In the genomic region with DNA sequence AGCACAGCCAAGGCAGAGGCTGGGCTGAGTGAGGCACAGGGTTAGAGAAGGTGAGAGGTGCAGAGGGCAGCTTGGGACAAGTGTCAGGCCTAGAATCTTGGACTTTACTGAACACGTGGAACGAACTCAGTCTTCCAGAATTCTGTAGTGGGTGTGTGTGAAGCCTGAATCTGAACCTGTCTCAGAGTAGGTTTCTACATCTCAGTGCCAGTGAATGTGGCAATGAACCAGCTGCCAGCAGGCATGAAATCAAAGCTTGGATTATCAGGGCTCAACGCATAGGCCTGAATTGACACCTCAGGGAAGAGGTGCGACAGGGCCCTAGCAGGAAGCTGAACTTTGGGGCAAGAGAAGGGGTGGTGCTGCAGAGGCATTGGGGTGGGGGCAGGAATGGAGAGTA, we compare ENCODE assay signal across 27 cellular contexts.
DNase-seq lines count a peak whose midpoint lies in the region; ATAC-seq and TF ChIP-seq lines count a peak whose summit lies in the region.
"Had no signal": no experiment of that assay in that cellular context is flagged by ENCODE, and none has a peak within 500 bp of the region (broad histone marks: within the 10 kb centered on the region; RNA-seq: fewer than 3 reads in every experiment).

No MANE protein-coding gene starts in this region.

- no peaks in the 10 kb centered on the region for H3K9me3 ChIP-seq in right atrium auricular region
- H3K9me3 ChIP-seq in sigmoid colon: no peaks in the 10 kb centered on the region
- no peaks in the 10 kb centered on the region for H3K9me3 ChIP-seq in T-helper 17 cell (ENCODE audit: control insufficient read depth, low read length, poor library complexity, severe bottlenecking)
- H3K9me3 ChIP-seq: colonic mucosa, SK-N-SH, spleen, thyroid gland had no signal

- in situ Hi-C loops in G401 (cut with HindIII; ENCODE audit: low sequenced_read_pairs): no loop called here

- H3K27ac ChIP-seq in right atrium auricular region (peak overlapping the region; percentile 86 to 97), sigmoid colon (peak overlapping the region; percentile 67 to 95 (median 85))
- H3K27ac ChIP-seq: colonic mucosa, GM23248, spleen, thyroid gland had no signal

- TF ChIP-seq EP300 in sigmoid colon (IDR thresholded peaks at IDR 0.05): no peak

- 94 to 96% methylated on average over 4 of the region's 4 CpGs for WGBS in sigmoid colon, 2 donors

- H3K9me3 Mint-ChIP-seq in brain: no peaks in the 10 kb centered on the region
- H3K9me3 Mint-ChIP-seq in activated naive CD4-positive, alpha-beta T cell treated with anti-CD3 and anti-CD28 coated beads, Interleukin-2, amount 50 U/mL, for 72 hours: no peaks in the 10 kb centered on the region
- H3K9me3 Mint-ChIP-seq: activated naive CD8-positive, alpha-beta T cell treated with anti-CD3 and anti-CD28 coated beads for 36 hours; activated T-helper 2 cell treated with anti-CD3 and anti-CD28 coated beads, Interferon-gamma antibody, Interleukin-2, Interleukin-4, amounts not matched to agents 10 μg/mL and 5 μg/mL and 100 μg/mL, durations not matched to agents 14 hours and 24 hours and 36 hours; neural crest cell; T-helper 2 cell treated with Interferon-gamma antibody and Interleukin-4, amounts not matched to agents 5 μg/mL and 100 μg/mL, for 36 hours had no signal

- H3K4me1 Mint-ChIP-seq in brain (peaks cover 95% of the 10 kb centered on the region), T-helper 17 cell (peaks cover 22% of the 10 kb centered on the region)

- DNase-seq in G401 (ENCODE audit: low spot score): peak; percentile 35
- peak; percentile 57 for DNase-seq in right atrium auricular region (ENCODE audit: low spot score)
- no peak for DNase-seq in sigmoid colon
- DNase-seq in posterior cingulate gyrus: no peak
- no peak for DNase-seq in T-helper 17 cell
- DNase-seq in activated naive CD4-positive, alpha-beta T cell treated with anti-CD3 and anti-CD28 coated beads, Interleukin-2, amount 50 U/mL, for 72 hours (ENCODE audit: low spot score in 2 of 2): no peak
- DNase-seq: activated CD4-positive, alpha-beta T cell treated with anti-CD3 and anti-CD28 coated beads, Interleukin-2, amount 50 U/mL, for 4 hours; activated CD8-positive, alpha-beta memory T cell treated with anti-CD3 and anti-CD28 coated beads, Interleukin-2, amount 50 U/mL, for 4 hours; activated naive CD8-positive, alpha-beta T cell treated with anti-CD3 and anti-CD28 coated beads for 36 hours; colonic mucosa; COR-L47; GM23248; left colon; midbrain; NCI-H146; NCI-H510A; NK-92 treated with Interleukin-12 subunit alpha and Interleukin-12 subunit beta, amount 100 ng/mL, for 24 hours; SK-N-SH; spleen; stimulated activated CD4-positive, alpha-beta T cell treated with anti-CD3 and anti-CD28 coated beads, Interleukin-4, amount 100 ng/mL, for 1 hour; stimulated activated naive CD4-positive, alpha-beta T cell; thyroid gland had no signal

- no peaks in the 10 kb centered on the region for H3K27me3 ChIP-seq in right atrium auricular region
- no peaks in the 10 kb centered on the region for H3K27me3 ChIP-seq in sigmoid colon
- H3K27me3 ChIP-seq: colonic mucosa, thyroid gland had no signal

- no peak overlapping the region for H3K4me3 Mint-ChIP-seq in brain
- no peak overlapping the region for H3K4me3 Mint-ChIP-seq in T-helper 17 cell
- H3K4me3 Mint-ChIP-seq: activated naive CD8-positive, alpha-beta T cell treated with anti-CD3 and anti-CD28 coated beads for 36 hours; neural crest cell; T-helper 2 cell treated with Interferon-gamma antibody and Interleukin-4, amounts not matched to agents 5 μg/mL and 100 μg/mL, for 36 hours had no signal

- H3K27me3 Mint-ChIP-seq in brain (no peaks in the 10 kb centered on the region), T-helper 17 cell (peaks cover 6% of the 10 kb centered on the region)

- H3K36me3 Mint-ChIP-seq in brain (no peaks in the 10 kb centered on the region), T-helper 17 cell (ENCODE audit: low read depth) (no peaks in the 10 kb centered on the region)
- H3K36me3 Mint-ChIP-seq in activated naive CD4-positive, alpha-beta T cell treated with anti-CD3 and anti-CD28 coated beads, Interleukin-2, amount 50 U/mL, for 72 hours: peaks cover 0 to 11% of the 10 kb centered on the region in 2 donors
- H3K36me3 Mint-ChIP-seq: activated naive CD8-positive, alpha-beta T cell treated with anti-CD3 and anti-CD28 coated beads for 36 hours had no signal

- H3K4me1 ChIP-seq in right atrium auricular region: peaks cover 2 to 87% of the 10 kb centered on the region in 2 donors
- peaks cover 0 to 93% (median 80%) of the 10 kb centered on the region in 4 donors for H3K4me1 ChIP-seq in sigmoid colon
- H3K4me1 ChIP-seq: colonic mucosa had no signal

- no peak overlapping the region for H3K4me3 ChIP-seq in right atrium auricular region
- H3K4me3 ChIP-seq in sigmoid colon: no peak overlapping the region
- H3K4me3 ChIP-seq: colonic mucosa, GM23248, spleen, thyroid gland had no signal

- TF ChIP-seq CTCF in brain (conservative IDR thresholded peaks at IDR 0.05): no peak
- TF ChIP-seq CTCF in right atrium auricular region (IDR thresholded peaks at IDR 0.05): no peak
- no peak for TF ChIP-seq CTCF in sigmoid colon (IDR thresholded peaks at IDR 0.05)

- H3K36me3 ChIP-seq in right atrium auricular region: no peaks in the 10 kb centered on the region
- H3K36me3 ChIP-seq in sigmoid colon: no peaks in the 10 kb centered on the region
- H3K36me3 ChIP-seq: colonic mucosa, spleen, thyroid gland had no signal

- intact Hi-C loops in sigmoid colon (cut with DNase I): no loop called here
- intact Hi-C loops in posterior cingulate gyrus (cut with DNase I): no loop called here

- no peak for ATAC-seq in T-helper 17 cell
- no peak for ATAC-seq in GM19463 (IDR thresholded peaks at IDR 0.05; ENCODE audit: unreplicated experiment)
- no peak for ATAC-seq in activated naive CD4-positive, alpha-beta T cell treated with anti-CD3 and anti-CD28 coated beads, Interleukin-2, amount 50 U/mL, for 72 hours
- ATAC-seq: left colon had no signal

- no peak for TF ChIP-seq POLR2A in sigmoid colon (IDR thresholded peaks at IDR 0.05)

- H3K27ac Mint-ChIP-seq in brain (peak overlapping the region in 3 of 5 experiments; percentile 32 to 48 (median 34)), T-helper 17 cell (no peak overlapping the region)
- H3K27ac Mint-ChIP-seq in activated naive CD4-positive, alpha-beta T cell treated with anti-CD3 and anti-CD28 coated beads, Interleukin-2, amount 50 U/mL, for 72 hours: no peak overlapping the region
- H3K27ac Mint-ChIP-seq: activated naive CD8-positive, alpha-beta T cell treated with anti-CD3 and anti-CD28 coated beads for 36 hours; activated T-helper 2 cell treated with anti-CD3 and anti-CD28 coated beads, Interferon-gamma antibody, Interleukin-2, Interleukin-4, amounts not matched to agents 10 μg/mL and 5 μg/mL and 100 μg/mL, durations not matched to agents 14 hours and 24 hours and 36 hours; T-helper 2 cell treated with Interferon-gamma antibody and Interleukin-4, amounts not matched to agents 5 μg/mL and 100 μg/mL, for 36 hours had no signal

Comparison
In these comparisons a context has a peak if more than half of its experiments do, and no peak if none do; other contexts are left out.
1. DNase-seq: peak in G401 (single experiment) and right atrium auricular region (single experiment); none in sigmoid colon (single experiment), posterior cingulate gyrus (0 of 10), T-helper 17 cell (0 of 3) and activated naive CD4-positive, alpha-beta T cell treated with anti-CD3 and anti-CD28 coated beads, Interleukin-2, amount 50 U/mL, for 72 hours (0 of 2).
2. H3K27ac Mint-ChIP-seq: peak in brain (3 of 5); none in T-helper 17 cell (single experiment) and activated naive CD4-positive, alpha-beta T cell treated with anti-CD3 and anti-CD28 coated beads, Interleukin-2, amount 50 U/mL, for 72 hours (0 of 2).